In the genomic region with DNA sequence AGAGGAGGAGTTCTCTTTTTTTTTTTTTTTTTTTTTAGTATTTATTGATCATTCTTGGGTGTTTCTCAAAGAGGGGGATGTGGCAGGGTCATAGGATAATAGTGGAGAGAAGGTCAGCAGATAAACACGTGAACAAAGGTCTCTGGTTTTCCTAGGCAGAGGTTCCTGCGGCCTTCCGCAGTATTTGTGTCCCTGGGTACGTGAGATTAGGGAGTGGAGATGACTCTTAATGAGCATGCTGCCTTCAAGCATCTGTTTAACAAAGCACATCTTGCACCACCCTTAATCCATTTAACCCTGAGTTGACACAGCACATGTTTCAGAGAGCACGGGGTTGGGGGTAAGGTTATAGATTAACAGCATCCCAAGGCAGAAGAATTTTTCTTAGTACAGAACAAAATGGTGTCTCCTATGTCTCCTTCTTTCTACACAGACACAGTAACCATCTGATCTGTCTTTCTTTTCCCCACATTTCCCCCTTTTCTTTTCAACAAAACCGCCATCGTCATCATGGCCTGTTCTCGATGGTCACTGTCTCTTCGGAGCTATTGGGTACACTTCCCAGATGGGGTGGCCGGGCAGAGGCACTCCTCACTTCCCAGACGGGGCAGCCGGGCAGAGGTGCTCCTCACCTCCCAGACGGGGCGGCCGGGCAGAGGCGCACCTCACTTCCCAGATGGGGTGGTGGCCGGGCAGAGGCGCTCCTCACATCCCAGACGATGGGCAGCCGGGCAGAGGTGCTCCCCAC, we compare ENCODE assay signal across 8 cellular contexts. TPM values are rescaled to one million over a fixed set of nuclear protein-coding genes. Genes with fewer than 3 reads are reported as not detected.
A peak's percentile ranks its signal among the peaks of the same experiment; 100 is the strongest.
DNase-seq lines count a peak whose midpoint lies in the region; ATAC-seq, FAIRE-seq and TF ChIP-seq lines count a peak whose summit lies in the region.
"Not testable (repeated sequence)": the region's sequence is repeated elsewhere in the genome, so short reads cannot be mapped to it uniquely, and the experiment has no call there.

No MANE protein-coding gene starts in this region.

- H3K27me3 ChIP-seq in BLaER1; CD4-positive, alpha-beta T cell (ENCODE audit: control insufficient read depth, insufficient read depth, low read length); HepG2 (ENCODE audit: control insufficient read depth in 1 of 2, insufficient read depth in 2 of 2, low read length in 2 of 2): not testable (repeated sequence)

- BruUV-seq in HepG2 (replicated peaks; lab: Mats Ljungman, UMichigan) = not testable (repeated sequence)

- H3K9me3 Mint-ChIP-seq in CD4-positive, alpha-beta T cell; activated naive CD4-positive, alpha-beta T cell treated with anti-CD3 and anti-CD28 coated beads, Interleukin-2, amount 50 U/mL, for 24 hours; central memory CD8-positive, alpha-beta T cell: not testable (repeated sequence)
- peaks cover 19% of the 10 kb centered on the region for H3K9me3 Mint-ChIP-seq in endothelial cell (ENCODE audit: unreplicated experiment)
- H3K9me3 Mint-ChIP-seq in progenitor cell of endocrine pancreas (ENCODE audit: low read depth) = peaks cover 41% of the 10 kb centered on the region

- not testable (repeated sequence) for ATAC-seq in CD4-positive, alpha-beta T cell (ENCODE audit: poor library complexity); central memory CD8-positive, alpha-beta T cell (replicated peaks; ENCODE audit: extremely low read depth, poor library complexity, severe bottlenecking)
- peak; percentile 59 for ATAC-seq in HepG2

- POLR2A ChIA-PET in CD4-positive, alpha-beta T cell (lab: Charles Lee); HepG2 (lab: Yijun Ruan, JAX): not testable (repeated sequence)

- not testable (repeated sequence) for H3K4me2 ChIP-seq in BLaER1; HepG2 (ENCODE audit: low read depth, low read length)

- peaks cover 94% of the 10 kb centered on the region for H3K9me3 ChIP-seq in BLaER1
- H3K9me3 ChIP-seq in CD4-positive, alpha-beta T cell (ENCODE audit: control insufficient read depth, low read length); HepG2 (ENCODE audit: low read length): not testable (repeated sequence)

- H3K4me1 ChIP-seq in BLaER1 = not testable (repeated sequence)
- H3K4me1 ChIP-seq in HepG2 (ENCODE audit: insufficient read depth, low read length) = peaks cover 34% of the 10 kb centered on the region

- not testable (repeated sequence) for H2AFZ ChIP-seq in HepG2 (ENCODE audit: low read length)

- in situ Hi-C loops in HepG2 (cut with HindIII; ENCODE audit: extremely low pct_ligation_motif_present, low pct_unique_long_range_greater_than_20kb) = not testable (repeated sequence)

- 74% methylated on average over 20 of the region's 20 CpGs for WGBS in HepG2 (ENCODE audit: low lambda C conversion rate)

- H3K27ac ChIP-seq in BLaER1; CD4-positive, alpha-beta T cell (ENCODE audit: low read depth, low read length): not testable (repeated sequence)
- H3K27ac ChIP-seq in HepG2 (ENCODE audit: extremely low read length, insufficient read depth, low read length) = peak overlapping the region; percentile 34

- peaks cover 33% of the 10 kb centered on the region for H3K4me1 Mint-ChIP-seq in CD4-positive, alpha-beta T cell (ENCODE audit: low read depth)
- peaks cover 37% of the 10 kb centered on the region for H3K4me1 Mint-ChIP-seq in activated naive CD4-positive, alpha-beta T cell treated with anti-CD3 and anti-CD28 coated beads, Interleukin-2, amount 50 U/mL, for 24 hours
- peaks cover 19% of the 10 kb centered on the region for H3K4me1 Mint-ChIP-seq in central memory CD8-positive, alpha-beta T cell
- H3K4me1 Mint-ChIP-seq in endothelial cell (ENCODE audit: unreplicated experiment); progenitor cell of endocrine pancreas (ENCODE audit: low read depth): not testable (repeated sequence)

- TF ChIP-seq RAD21 in HepG2 (CRISPR knock-in tag; IDR thresholded peaks at IDR 0.05) = not testable (repeated sequence)

- not testable (repeated sequence) for H3K79me2 ChIP-seq in HepG2 (ENCODE audit: insufficient read depth, low read length)

- not testable (repeated sequence) for DNase-seq in CD4-positive, alpha-beta T cell; central memory CD8-positive, alpha-beta T cell (ENCODE audit: low spot score in 2 of 2); endothelial cell (ENCODE audit: low spot score); progenitor cell of endocrine pancreas (ENCODE audit: low spot score, unreplicated experiment)
- DNase-seq in NCI-H82 treated with DMSO at 0.1 percent for 48 hours (lab: John Stamatoyannopoulos, UW; ENCODE audit: unreplicated experiment) = peak; percentile 8
- peak; percentile 41 for DNase-seq in HepG2 (ENCODE audit: low spot score)

- not testable (repeated sequence) for H3K27me3 Mint-ChIP-seq in CD4-positive, alpha-beta T cell; activated naive CD4-positive, alpha-beta T cell treated with anti-CD3 and anti-CD28 coated beads, Interleukin-2, amount 50 U/mL, for 24 hours; central memory CD8-positive, alpha-beta T cell; endothelial cell (ENCODE audit: unreplicated experiment); progenitor cell of endocrine pancreas

- H3K27ac Mint-ChIP-seq in CD4-positive, alpha-beta T cell = peak overlapping the region; percentile 42
- H3K27ac Mint-ChIP-seq in activated naive CD4-positive, alpha-beta T cell treated with anti-CD3 and anti-CD28 coated beads, Interleukin-2, amount 50 U/mL, for 24 hours = peak overlapping the region; percentile 41
- peak overlapping the region; percentile 55 for H3K27ac Mint-ChIP-seq in central memory CD8-positive, alpha-beta T cell (ENCODE audit: low read depth)
- H3K27ac Mint-ChIP-seq in endothelial cell (ENCODE audit: unreplicated experiment) = not testable (repeated sequence)
- peak overlapping the region; percentile 71 for H3K27ac Mint-ChIP-seq in progenitor cell of endocrine pancreas

- CTCF ChIA-PET in CD4-positive, alpha-beta T cell (lab: Charles Lee); HepG2 (lab: Yijun Ruan, JAX; ENCODE audit: low intra/inter-chr PET ratio, low total read pairs): not testable (repeated sequence)

- TF ChIP-seq EP300 in HepG2 (IDR thresholded peaks at IDR 0.05; ENCODE audit: low read depth in 2 of 2, low read length in 2 of 2) = peak in 1 of 2 experiments; percentile 28; a peak in 1 of 4 replicates
- TF ChIP-seq EP300 in HepG2 (CRISPR knock-in tag; IDR thresholded peaks at IDR 0.05; ENCODE audit: borderline replicate concordance) = not testable (repeated sequence)

- not testable (repeated sequence) for TF ChIP-seq POLR2A in HepG2 (IDR thresholded peaks at IDR 0.05; ENCODE audit: insufficient read depth in 1 of 2, low read depth in 2 of 2, low read length in 2 of 2)

- H3K4me3 Mint-ChIP-seq in CD4-positive, alpha-beta T cell; activated naive CD4-positive, alpha-beta T cell treated with anti-CD3 and anti-CD28 coated beads, Interleukin-2, amount 50 U/mL, for 24 hours; central memory CD8-positive, alpha-beta T cell; progenitor cell of endocrine pancreas (ENCODE audit: low read depth): not testable (repeated sequence)
- H3K4me3 Mint-ChIP-seq in endothelial cell (ENCODE audit: unreplicated experiment) = peak overlapping the region; percentile 84

- H3K9ac ChIP-seq in BLaER1; HepG2 (ENCODE audit: insufficient read depth, low read depth, low read length): not testable (repeated sequence)

- H3K4me3 ChIP-seq in BLaER1 = peak overlapping the region; percentile 52
- H3K4me3 ChIP-seq in HepG2 (replicated peaks in 1 of 3; ENCODE audit: insufficient read depth in 1 of 3, low read depth in 2 of 3, low read length in 3 of 3) = not testable (repeated sequence)

- peaks cover 68% of the 10 kb centered on the region for H3K36me3 ChIP-seq in BLaER1
- not testable (repeated sequence) for H3K36me3 ChIP-seq in HepG2 (replicated peaks in 1 of 2; ENCODE audit: control insufficient read depth in 1 of 2, insufficient read depth in 2 of 2, low read length in 2 of 2)

- H4K20me1 ChIP-seq in BLaER1; HepG2 (ENCODE audit: insufficient read depth, low read length): not testable (repeated sequence)

- intact Hi-C loops in CD4-positive, alpha-beta T cell (cut with DNase I, micrococcal nuclease); HepG2 (cut with micrococcal nuclease; ENCODE audit: unreplicated experiment): not testable (repeated sequence)

- TF ChIP-seq CTCF in CD4-positive, alpha-beta T cell (IDR thresholded peaks at IDR 0.05); endothelial cell (IDR thresholded peaks at IDR 0.05; ENCODE audit: unreplicated experiment); HepG2 (CRISPR knock-in tag; IDR thresholded peaks at IDR 0.05); progenitor cell of endocrine pancreas (IDR thresholded peaks at IDR 0.05; ENCODE audit: unreplicated experiment): not testable (repeated sequence)

- H3K36me3 Mint-ChIP-seq in CD4-positive, alpha-beta T cell (ENCODE audit: low read depth) = peaks cover 68% of the 10 kb centered on the region
- peaks cover 26% of the 10 kb centered on the region for H3K36me3 Mint-ChIP-seq in activated naive CD4-positive, alpha-beta T cell treated with anti-CD3 and anti-CD28 coated beads, Interleukin-2, amount 50 U/mL, for 24 hours
- not testable (repeated sequence) for H3K36me3 Mint-ChIP-seq in central memory CD8-positive, alpha-beta T cell (ENCODE audit: insufficient read depth)
- H3K36me3 Mint-ChIP-seq in endothelial cell (ENCODE audit: low read depth, unreplicated experiment) = peaks cover 42% of the 10 kb centered on the region
- H3K36me3 Mint-ChIP-seq in progenitor cell of endocrine pancreas (ENCODE audit: insufficient read depth) = peaks cover 65% of the 10 kb centered on the region

- not testable (repeated sequence) for FAIRE-seq in HepG2 (lab: Jason Lieb, UNC)

RNA-seq across cellular contexts. Expression of a gene that starts 14.9 kb away (rescaled TPM):
- total RNA-seq in CD4-positive, alpha-beta T cell = 10 to 100 TPM; 61.7 to 65.3 TPM
- total RNA-seq in endothelial cell (ENCODE audit: unreplicated experiment) = 70.5 TPM
- total RNA-seq in HepG2 (2016; rRNA removed; fragmentation: Illumina TruSeq; extraction: Trizol) = 114 and 154 TPM in 2 replicates
- total RNA-seq in HepG2 (2016; cell fraction: cytosol; rRNA removed; fragmentation: Illumina TruSeq; extraction: Trizol; ENCODE audit: low read depth) = 71.2 and 80.6 TPM in 2 replicates
- 108 and 156 TPM in 2 replicates for total RNA-seq in HepG2 (2016; cell fraction: insoluble cytoplasmic fraction; rRNA removed; fragmentation: Illumina TruSeq; extraction: Trizol)
- total RNA-seq in HepG2 (2016; cell fraction: membrane; rRNA removed; fragmentation: Illumina TruSeq; extraction: Trizol) = 138 and 146 TPM in 2 replicates
- 48.2 and 51.8 TPM in 2 replicates for total RNA-seq in HepG2 (2016; cell fraction: nucleus; rRNA removed; fragmentation: Illumina TruSeq; extraction: Trizol)
- 53.9 and 64.1 TPM in 2 replicates for polyA plus RNA-seq in HepG2 (2011; rRNA removed)
- 41.7 and 60.7 TPM in 2 replicates for polyA plus RNA-seq in HepG2 (2011; cell fraction: cytosol; rRNA removed)
- polyA plus RNA-seq in HepG2 (2011; cell fraction: nucleus; rRNA removed) = 13.1 and 19.6 TPM in 2 replicates
- polyA plus RNA-seq in HepG2 (2012) = 82.9 and 84.9 TPM in 2 replicates
- polyA plus RNA-seq in HepG2 (2016; cell fraction: cytosol; fragmentation: Illumina TruSeq; extraction: Trizol; ENCODE audit: low read depth) = 151 and 156 TPM in 2 replicates
- polyA plus RNA-seq in HepG2 (2016; cell fraction: insoluble cytoplasmic fraction; fragmentation: Illumina TruSeq; extraction: Trizol; ENCODE audit: low read depth) = 190 and 193 TPM in 2 replicates
- polyA plus RNA-seq in HepG2 (2016; cell fraction: membrane; fragmentation: Illumina TruSeq; extraction: Trizol; ENCODE audit: low read depth) = 182 and 183 TPM in 2 replicates
- polyA plus RNA-seq in HepG2 (2016; cell fraction: nucleus; fragmentation: Illumina TruSeq; extraction: Trizol; ENCODE audit: insufficient read depth, low read depth) = 65.8 and 79.0 TPM in 2 replicates
- polyA minus RNA-seq in HepG2 (2011; rRNA and poly(A)+ RNA removed; ENCODE audit: low replicate concordance) = 27.5 and 37.8 TPM in 2 replicates
- polyA minus RNA-seq in HepG2 (2011; cell fraction: cytosol; rRNA and poly(A)+ RNA removed) = 26.5 and 29.3 TPM in 2 replicates
- 32.2 and 43.8 TPM in 2 replicates for polyA minus RNA-seq in HepG2 (2011; cell fraction: nucleus; rRNA and poly(A)+ RNA removed)
- total RNA-seq in progenitor cell of endocrine pancreas = 91.2 and 94.1 TPM in 2 replicates
